3 cellular contexts compared by ENCODE assay signal in the genomic region with DNA sequence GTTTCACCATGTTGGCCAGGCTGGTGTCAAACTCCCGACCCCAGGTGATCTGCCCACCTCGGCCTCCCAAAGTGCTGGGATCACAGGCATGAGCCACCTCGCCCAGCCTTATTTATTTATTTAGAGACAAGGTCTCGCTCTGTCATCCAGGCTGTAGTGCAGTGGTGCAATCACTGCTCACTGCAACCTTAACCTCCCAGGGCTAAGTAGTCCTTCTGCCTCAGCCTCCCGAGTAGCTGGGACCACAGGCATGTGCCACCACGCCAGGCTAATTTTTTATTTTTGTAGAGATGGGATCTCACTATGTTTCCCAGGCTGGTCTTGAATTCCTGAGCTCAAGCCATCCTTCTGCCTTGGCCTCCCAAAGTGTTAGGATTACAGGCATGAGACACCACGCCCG. TPM values are rescaled to one million over a fixed set of nuclear protein-coding genes. Genes with fewer than 3 reads are reported as not detected.
"Had no signal": no experiment of that assay in that cellular context is flagged by ENCODE, and none has a peak within 500 bp of the region (broad histone marks: within the 10 kb centered on the region; RNA-seq: fewer than 3 reads in every experiment).

No MANE protein-coding gene starts in this region.

RNA-seq across cellular contexts. Expression of gene CBLC, which starts 56.7 kb away (rescaled TPM):
- total RNA-seq: GM23248, H4, HFFc6 had no signal
- polyA plus RNA-seq: GM23248 had no signal
